30 cellular contexts compared by ENCODE assay signal in genomic region chr11:102989379-102990047, GRCh38. TPM values are rescaled to one million over a fixed set of nuclear protein-coding genes. Genes with fewer than 3 reads are reported as not detected.
DNase-seq lines count a peak whose midpoint lies in the region; ATAC-seq and TF ChIP-seq lines count a peak whose summit lies in the region.
"Had no signal": no experiment of that assay in that cellular context is flagged by ENCODE, and none has a peak within 500 bp of the region (broad histone marks: within the 10 kb centered on the region; RNA-seq: fewer than 3 reads in every experiment).

No MANE protein-coding gene starts in this region.

- H3K9ac ChIP-seq in GM23248 (no peak overlapping the region), PC-3 (ENCODE audit: low read length) (no peak overlapping the region)
- H3K9ac ChIP-seq: neural progenitor cell had no signal

- H3K27me3 Mint-ChIP-seq in immature natural killer cell (ENCODE audit: low read depth in 3 of 3), result peaks cover 1 to 3% (median 2%) of the 10 kb centered on the region in 3 donors

- H3K79me2 ChIP-seq in GM23248 (ENCODE audit: insufficient read depth) (no peaks in the 10 kb centered on the region), PC-3 (ENCODE audit: low read length) (no peaks in the 10 kb centered on the region)

- H3F3A ChIP-seq in GM23248 (ENCODE audit: insufficient read depth) (peaks cover 20% of the 10 kb centered on the region; the same call in 1 of the 2 replicates), PC-3 (ENCODE audit: low read length, unreplicated experiment) (no peaks in the 10 kb centered on the region)

- H3K36me3 ChIP-seq in GM23248 (ENCODE audit: low read depth) (no peaks in the 10 kb centered on the region), PC-3 (ENCODE audit: low read depth, low read length) (no peaks in the 10 kb centered on the region)
- H3K36me3 ChIP-seq: BE2C, colonic mucosa, esophagus muscularis mucosa, lower lobe of right lung, neural progenitor cell, thyroid gland had no signal

- no peaks in the 10 kb centered on the region for H3K9me3 ChIP-seq in GM23248 (ENCODE audit: low read depth)
- H3K9me3 ChIP-seq in PC-3 (ENCODE audit: low read length), result no peaks in the 10 kb centered on the region
- H3K9me3 ChIP-seq: BE2C, colonic mucosa, esophagus muscularis mucosa, lower lobe of right lung, thyroid gland had no signal

- ATAC-seq in PC-3, result peak; percentile 73
- ATAC-seq: lower lobe of right lung; sciatic nerve; stimulated activated naive CD8-positive, alpha-beta T cell treated with anti-CD3 and anti-CD28 coated beads, Interleukin-15, amount 100 ng/mL, for 72 hours had no signal

- H3K4me2 ChIP-seq in GM23248 (ENCODE audit: unreplicated experiment) (peak overlapping the region; percentile 24), PC-3 (ENCODE audit: low read length) (peak overlapping the region; percentile 27)
- H3K4me2 ChIP-seq: neural progenitor cell had no signal

- H3K4me3 ChIP-seq in GM23248, result no peak overlapping the region
- H3K4me3 ChIP-seq in PC-3 (ENCODE audit: low read length), result no peak overlapping the region
- H3K4me3 ChIP-seq: colonic mucosa, esophagus muscularis mucosa, lower lobe of right lung, neural progenitor cell, thyroid gland had no signal

- TSS peak; percentile 18 for BruUV-seq in PC-3 (replicated peaks; lab: Mats Ljungman, UMichigan)

- H3K27ac ChIP-seq in GM23248 (0 out of 2 replicates have a peak overlapping the region, but pooled peaks have one; percentile 1), PC-3 (ENCODE audit: low read length) (no peak overlapping the region)
- H3K27ac ChIP-seq: colonic mucosa, esophagus muscularis mucosa, HL-60, lower lobe of right lung, neural progenitor cell, thyroid gland had no signal

- H3K9me2 ChIP-seq in GM23248 (ENCODE audit: insufficient read depth), result no peaks in the 10 kb centered on the region
- no peaks in the 10 kb centered on the region for H3K9me2 ChIP-seq in PC-3 (replicated peaks; ENCODE audit: low read length)

- H3K36me3 Mint-ChIP-seq in immature natural killer cell, result no peaks in the 10 kb centered on the region
- H3K36me3 Mint-ChIP-seq: IgD-negative memory B cell, neural progenitor cell had no signal

- no peak overlapping the region for H3K4me3 Mint-ChIP-seq in immature natural killer cell
- H3K4me3 Mint-ChIP-seq: IgD-negative memory B cell; neural progenitor cell; stimulated activated naive CD8-positive, alpha-beta T cell treated with anti-CD3 and anti-CD28 coated beads, Interleukin-15, amount 100 ng/mL, for 72 hours had no signal

- no peak overlapping the region for H3K27ac Mint-ChIP-seq in immature natural killer cell
- H3K27ac Mint-ChIP-seq: IgD-negative memory B cell, neural progenitor cell had no signal

- POLR2A ChIA-PET in PC-3 (lab: Charles Lee; ENCODE audit: unreplicated experiment), result no interaction called here

- peaks cover 34% of the 10 kb centered on the region for H3K4me1 ChIP-seq in GM23248 (ENCODE audit: insufficient read depth)
- peaks cover 29% of the 10 kb centered on the region for H3K4me1 ChIP-seq in PC-3 (ENCODE audit: insufficient read depth, low read length)
- H3K4me1 ChIP-seq: BE2C, colonic mucosa, esophagus muscularis mucosa, lower lobe of right lung, neural progenitor cell, thyroid gland had no signal

- 36 to 42% methylated on average over 5 of the region's 5 CpGs for WGBS in GM23248 (ENCODE audit: low coverage in 1 of 2, low lambda C conversion rate in 2 of 2, missing lambda C conversion rate in 2 of 2), 2 experiments

- 0 out of 2 replicates have a peak, but pooled peaks have one; percentile 9 for TF ChIP-seq CTCF in PC-3 (conservative IDR thresholded peaks at IDR 0.05; ENCODE audit: low read depth, low read length)

- DNase-seq in GM23248 (peak; percentile 61), PC-3 (peak; percentile 60), dermis blood vessel endothelial cell (peak; percentile 28), HuH-7 (ENCODE audit: low spot score) (no peak), KG1 (lab: John Stamatoyannopoulos, UW) (no peak), NCI-H1694 (lab: John Stamatoyannopoulos, UW) (no peak), immature natural killer cell (no peak)
- DNase-seq: activated CD4-positive, alpha-beta T cell treated with anti-CD3 and anti-CD28 coated beads for 4 hours; activated naive CD4-positive, alpha-beta T cell treated with Interleukin-2 at 50 U/mL for 16 hours; activated T-cell treated with anti-CD3 and anti-CD28 coated beads, Interleukin-2, amount 50 U/mL, for 48 hours; BE2C; colonic mucosa; DMS153; kidney glomerular epithelial cell; lower lobe of right lung; MM.1S; NCI-H1417; NCI-H446 treated with DMSO at 0.1 percent for 48 hours; OCI-M1; SHP77 treated with DMSO at 0.1 percent for 48 hours; stimulated activated CD4-positive, alpha-beta T cell treated with anti-CD3 and anti-CD28 coated beads, Interleukin-15, amount 100 ng/mL, for 24 hours; stimulated activated naive CD8-positive, alpha-beta T cell treated with anti-CD3 and anti-CD28 coated beads, Interleukin-15, amount 100 ng/mL, for 72 hours; thyroid gland had no signal

- H2AFZ ChIP-seq in GM23248, result peak overlapping the region; percentile 58
- peak overlapping the region; percentile 27 for H2AFZ ChIP-seq in PC-3 (ENCODE audit: low read length)
- H2AFZ ChIP-seq: neural progenitor cell had no signal

- in situ Hi-C loops in GM23248 (cut with MboI), result no loop called here

- peaks cover 0 to 3% (median 0%) of the 10 kb centered on the region in 6 donors for H3K9me3 Mint-ChIP-seq in immature natural killer cell
- H3K9me3 Mint-ChIP-seq: IgD-negative memory B cell; neural progenitor cell; stimulated activated naive CD8-positive, alpha-beta T cell treated with anti-CD3 and anti-CD28 coated beads, Interleukin-15, amount 100 ng/mL, for 72 hours had no signal

- H3K27me3 ChIP-seq in GM23248 (replicated peaks; ENCODE audit: insufficient read depth), result no peaks in the 10 kb centered on the region
- no peaks in the 10 kb centered on the region for H3K27me3 ChIP-seq in PC-3 (ENCODE audit: low read length)
- H3K27me3 ChIP-seq: BE2C, colonic mucosa, esophagus muscularis mucosa, neural progenitor cell, thyroid gland had no signal

- CTCF ChIA-PET in PC-3 (lab: Charles Lee), result no interaction called here

- H4K20me1 ChIP-seq in GM23248 (ENCODE audit: insufficient read depth) (no peaks in the 10 kb centered on the region), PC-3 (ENCODE audit: low read length) (no peaks in the 10 kb centered on the region)

- no peaks in the 10 kb centered on the region for H3K4me1 Mint-ChIP-seq in immature natural killer cell
- H3K4me1 Mint-ChIP-seq: IgD-negative memory B cell; neural progenitor cell; stimulated activated naive CD8-positive, alpha-beta T cell treated with anti-CD3 and anti-CD28 coated beads, Interleukin-15, amount 100 ng/mL, for 72 hours had no signal

- intact Hi-C loops in PC-3 (cut with micrococcal nuclease), result no loop called here

RNA-seq across cellular contexts. Expression of gene MMP13, which starts 34.0 kb away (rescaled TPM):
- not detected in 2 replicates for total RNA-seq in GM23248 (2014; rRNA removed; shearing (Covaris generic))
- polyA plus RNA-seq in GM23248 (2016; fragmentation: Nextera tagmentation; extraction: Ambion mirVana) (not detected in 2 replicates), immature natural killer cell (not detected)
- total RNA-seq in PC-3 (2014; rRNA removed) (2.4 and 2.6 TPM in 2 replicates), dermis blood vessel endothelial cell (not detected in 2 replicates)
- total RNA-seq: bronchial epithelial cell, colonic mucosa, esophagus muscularis mucosa, lower lobe of right lung, posterior vena cava, sciatic nerve, thyroid gland had no signal
- polyA plus RNA-seq: IgD-negative memory B cell had no signal

Comparison
In these comparisons a context has a peak if more than half of its experiments do, and no peak if none do; other contexts are left out.
1. DNase-seq: peak in GM23248 (single experiment), PC-3 (single experiment) and dermis blood vessel endothelial cell (single experiment); none in HuH-7 (single experiment), KG1 (single experiment), NCI-H1694 (single experiment) and immature natural killer cell (0 of 3).